In genomic region chr3:127373701-127374625, GRCh38 we compare ENCODE assay signal across 8 cellular contexts.
DNase-seq lines count a peak whose midpoint lies in the region; ATAC-seq lines count a peak whose summit lies in the region.

No MANE protein-coding gene starts in this region.

- DNase-seq in ACHN (peak; percentile 12), GDM1 (lab: John Stamatoyannopoulos, UW) (peak; percentile 3), RPMI7951 (ENCODE audit: low read depth) (peak; percentile 4), foreskin melanocyte (peak; percentile 1), SIG-M5 treated with dmso at 0.1 percent for 504 hours (lab: John Stamatoyannopoulos, UW; ENCODE audit: unreplicated experiment) (no peak)

- in situ Hi-C loops in ACHN (cut with HindIII; ENCODE audit: low pct_ligation_motif_present, low pct_unique_long_range_greater_than_20kb, low sequenced_read_pairs): no loop called here

- no peak for ATAC-seq in GM21786 (IDR thresholded peaks at IDR 0.05; ENCODE audit: unreplicated experiment)
- ATAC-seq in activated CD4-positive, CD25-positive, alpha-beta regulatory T cell treated with anti-CD3 and anti-CD28 coated beads, Interleukin-2, amount 50 U/mL, for 24 hours: no peak
- ATAC-seq in HG02840 (IDR thresholded peaks at IDR 0.05; ENCODE audit: low FRiP score, unreplicated experiment): no peak
